ENCODE assay signal across 1 cellular context in genomic region chr19:35279985-35280821, GRCh38.
TF ChIP-seq lines count a peak whose summit lies in the region.

No MANE protein-coding gene starts in this region.

TF ChIP-seq in HepG2, 621 proteins besides CTCF, POLR2A, EP300 and RAD21 (continued from another document and continues in another):
- no peak for TF ChIP-seq ZNF513 (CRISPR knock-in tag; conservative IDR thresholded peaks at IDR 0.05)
- no peak for TF ChIP-seq ZNF431 (CRISPR knock-in tag; IDR thresholded peaks at IDR 0.05; ENCODE audit: borderline replicate concordance, low read depth)
- no peak for TF ChIP-seq ZNF770 (CRISPR knock-in tag; IDR thresholded peaks at IDR 0.05)
- TF ChIP-seq CBFB (CRISPR knock-in tag; IDR thresholded peaks at IDR 0.05): 0 out of 2 replicates have a peak, but pooled peaks have one; percentile 39
- TF ChIP-seq ZNF740 (CRISPR knock-in tag; IDR thresholded peaks at IDR 0.05): no peak
- TF ChIP-seq ZNF556 (CRISPR knock-in tag; IDR thresholded peaks at IDR 0.05; ENCODE audit: borderline replicate concordance): no peak
- peak; percentile 88 for TF ChIP-seq HNF4A (CRISPR knock-in tag; IDR thresholded peaks at IDR 0.05)
- TF ChIP-seq ZNF576 (CRISPR knock-in tag; IDR thresholded peaks at IDR 0.05): no peak
- peak; percentile 46; the same call in 1 of the 2 replicates for TF ChIP-seq ZNF343 (CRISPR knock-in tag; IDR thresholded peaks at IDR 0.05)
- TF ChIP-seq ZNF121 (CRISPR knock-in tag; IDR thresholded peaks at IDR 0.05): 0 out of 2 replicates have a peak, but pooled peaks have one; percentile 19
- TF ChIP-seq ZNF614 (CRISPR knock-in tag; IDR thresholded peaks at IDR 0.05; ENCODE audit: borderline replicate concordance): peak; percentile 29; the same call in 1 of the 2 replicates
- TF ChIP-seq ZSCAN12 (CRISPR knock-in tag; IDR thresholded peaks at IDR 0.05): no peak
- no peak for TF ChIP-seq ELK4 (CRISPR knock-in tag; IDR thresholded peaks at IDR 0.05; ENCODE audit: borderline replicate concordance)
- TF ChIP-seq ZHX1 (CRISPR knock-in tag; IDR thresholded peaks at IDR 0.05; ENCODE audit: low read depth): 0 out of 2 replicates have a peak, but pooled peaks have one; percentile 15
- no peak for TF ChIP-seq NFRKB (IDR thresholded peaks at IDR 0.05)
- TF ChIP-seq CSRNP2 (CRISPR knock-in tag; conservative IDR thresholded peaks at IDR 0.05; ENCODE audit: low read depth): no peak
- TF ChIP-seq FOXK2 (IDR thresholded peaks at IDR 0.05): no peak
- TF ChIP-seq SP4 (CRISPR knock-in tag; IDR thresholded peaks at IDR 0.05): no peak
- TF ChIP-seq ZNF17 (CRISPR knock-in tag; IDR thresholded peaks at IDR 0.05): no peak
- TF ChIP-seq DZIP1 (CRISPR knock-in tag; IDR thresholded peaks at IDR 0.05): no peak; the same call in 1 of the 2 replicates
- no peak for TF ChIP-seq SCMH1 (CRISPR knock-in tag; IDR thresholded peaks at IDR 0.05; ENCODE audit: borderline replicate concordance)
- TF ChIP-seq FOXP1 (IDR thresholded peaks at IDR 0.05): no peak
- TF ChIP-seq FOXP1 (CRISPR knock-in tag; IDR thresholded peaks at IDR 0.05): no peak; the same call in 1 of the 2 replicates
- peak; percentile 63; the same call in 1 of the 2 replicates for TF ChIP-seq HOXA3 (CRISPR knock-in tag; IDR thresholded peaks at IDR 0.05)
- peak; percentile 31; the same call in 1 of the 2 replicates for TF ChIP-seq ZNF580 (CRISPR knock-in tag; IDR thresholded peaks at IDR 0.05; ENCODE audit: borderline replicate concordance, low read depth)
- TF ChIP-seq SP2 (CRISPR knock-in tag; IDR thresholded peaks at IDR 0.05): no peak
- TF ChIP-seq RBAK (CRISPR knock-in tag; IDR thresholded peaks at IDR 0.05): no peak
- TF ChIP-seq JUND (CRISPR knock-in tag; IDR thresholded peaks at IDR 0.05): no peak
- TF ChIP-seq HNRNPL (IDR thresholded peaks at IDR 0.05; ENCODE audit: low read depth, low read length): peak; percentile 62; the same call in 1 of the 2 replicates
- TF ChIP-seq ZFP1 (CRISPR knock-in tag; IDR thresholded peaks at IDR 0.05): no peak
- peak; percentile 44 for TF ChIP-seq PHF5A (CRISPR knock-in tag; IDR thresholded peaks at IDR 0.05; ENCODE audit: low read depth, unreplicated experiment)
- TF ChIP-seq ZNF598 (CRISPR knock-in tag; IDR thresholded peaks at IDR 0.05; ENCODE audit: borderline replicate concordance): no peak
- TF ChIP-seq ZNF318 (CRISPR knock-in tag; IDR thresholded peaks at IDR 0.05): peak; percentile 96; the same call in 1 of the 2 replicates
- no peak for TF ChIP-seq ATF1 (CRISPR knock-in tag; IDR thresholded peaks at IDR 0.05)
- TF ChIP-seq SAP130 (CRISPR knock-in tag; IDR thresholded peaks at IDR 0.05; ENCODE audit: low read depth): peak; percentile 51
- TF ChIP-seq MAFF (IDR thresholded peaks at IDR 0.05; ENCODE audit: low read depth, low read length): no peak
- TF ChIP-seq ZNF883 (CRISPR knock-in tag; IDR thresholded peaks at IDR 0.05; ENCODE audit: not compliant biosample characterization): no peak
